Comparison of ENCODE assay signal across 20 cellular contexts in genomic region chr6:162306616-162307015, GRCh38.
"Had no signal": no experiment of that assay in that cellular context is flagged by ENCODE, and none has a peak within 500 bp of the region (broad histone marks: within the 10 kb centered on the region; RNA-seq: fewer than 3 reads in every experiment).

No MANE protein-coding gene starts in this region.

- H3K27me3 ChIP-seq: SJSA1 had no signal

- H3K27ac ChIP-seq: SJSA1, SK-N-MC had no signal

- H3K4me3 ChIP-seq: SJSA1, SK-N-MC had no signal

- H3K4me1 ChIP-seq: SJSA1 had no signal

- DNase-seq: KBM-7, MV-4-11, NCI-H1048, NCI-H1105, NCI-H1417, NCI-H1436 treated with DMSO at 0.1 percent for 48 hours, NCI-H1694, NCI-H187 treated with DMSO at 0.1 percent for 48 hours, NCI-H2029 treated with DMSO at 0.1 percent for 48 hours, NCI-H2171 treated with DMSO at 0.1 percent for 48 hours, NCI-H345, NCI-H446 treated with DMSO at 0.1 percent for 48 hours, NCI-H510A treated with DMSO at 0.1 percent for 48 hours, NCI-H526, NCI-H82, Right ventricle myocardium superior, RPMI8226, SIG-M5 had no signal

- H3K36me3 ChIP-seq: SJSA1 had no signal

- H3K9me3 ChIP-seq: SJSA1 had no signal
